Comparison of ENCODE assay signal across 10 cellular contexts in genomic region chr13:112874751-112875300, GRCh38.
DNase-seq lines count a peak whose midpoint lies in the region; ATAC-seq and TF ChIP-seq lines count a peak whose summit lies in the region.
"Had no signal": no experiment of that assay in that cellular context is flagged by ENCODE, and none has a peak within 500 bp of the region (broad histone marks: within the 10 kb centered on the region; RNA-seq: fewer than 3 reads in every experiment).

No MANE protein-coding gene starts in this region.

- H3K36me3 Mint-ChIP-seq in T-helper 1 cell treated with Interleukin-12 subunit alpha and Interleukin-12 subunit beta and Interleukin-4 antibody, amounts not matched to agents 30 μg/mL and 1 μg/mL, for 36 hours (ENCODE audit: low read depth), result peaks cover 31% of the 10 kb centered on the region
- H3K36me3 Mint-ChIP-seq in chondrocyte (ENCODE audit: low read depth) (peaks cover 5% of the 10 kb centered on the region), nephron progenitor cell (ENCODE audit: low read depth) (peaks cover 53% of the 10 kb centered on the region)

- peaks cover 14% of the 10 kb centered on the region for H3K4me1 Mint-ChIP-seq in T-helper 1 cell treated with Interleukin-12 subunit alpha and Interleukin-12 subunit beta and Interleukin-4 antibody, amounts not matched to agents 30 μg/mL and 1 μg/mL, for 36 hours (ENCODE audit: low read depth)
- H3K4me1 Mint-ChIP-seq in chondrocyte (ENCODE audit: low read depth) (no peaks in the 10 kb centered on the region), nephron progenitor cell (peaks cover 23% of the 10 kb centered on the region)

- H3K27me3 Mint-ChIP-seq in T-helper 1 cell treated with Interleukin-12 subunit alpha and Interleukin-12 subunit beta and Interleukin-4 antibody, amounts not matched to agents 30 μg/mL and 1 μg/mL, for 36 hours (ENCODE audit: low read depth), result no peaks in the 10 kb centered on the region
- H3K27me3 Mint-ChIP-seq in chondrocyte (ENCODE audit: low read depth) (no peaks in the 10 kb centered on the region), nephron progenitor cell (ENCODE audit: low read depth, poor library complexity) (no peaks in the 10 kb centered on the region)

- H3K4me3 Mint-ChIP-seq in T-helper 1 cell treated with Interleukin-12 subunit alpha and Interleukin-12 subunit beta and Interleukin-4 antibody, amounts not matched to agents 30 μg/mL and 1 μg/mL, for 36 hours, result no peak overlapping the region
- H3K4me3 Mint-ChIP-seq in chondrocyte (ENCODE audit: unreplicated experiment) (no peak overlapping the region), nephron progenitor cell (no peak overlapping the region)

- DNase-seq in T-helper 1 cell (no peak), chondrocyte (ENCODE audit: low spot score) (peak; percentile 71), nephron progenitor cell (no peak)
- DNase-seq: central memory CD4-positive, alpha-beta T cell had no signal

- H3K27ac Mint-ChIP-seq in T-helper 1 cell treated with Interleukin-12 subunit alpha and Interleukin-12 subunit beta and Interleukin-4 antibody, amounts not matched to agents 30 μg/mL and 1 μg/mL, for 36 hours, result peak overlapping the region; percentile 32
- H3K27ac Mint-ChIP-seq in chondrocyte (ENCODE audit: unreplicated experiment), result no peak overlapping the region
- H3K27ac Mint-ChIP-seq in nephron progenitor cell, result no peak overlapping the region
- H3K27ac Mint-ChIP-seq: CD8-positive, alpha-beta T cell had no signal

- TF ChIP-seq CTCF in chondrocyte (IDR thresholded peaks at IDR 0.05) (peak; percentile 56), nephron progenitor cell (IDR thresholded peaks at IDR 0.05) (peak; percentile 2)

- H3K9me3 Mint-ChIP-seq in T-helper 1 cell treated with Interleukin-12 subunit alpha and Interleukin-12 subunit beta and Interleukin-4 antibody, amounts not matched to agents 30 μg/mL and 1 μg/mL, for 36 hours, result peaks cover 13% of the 10 kb centered on the region
- H3K9me3 Mint-ChIP-seq in chondrocyte (ENCODE audit: low read depth) (no peaks in the 10 kb centered on the region), nephron progenitor cell (no peaks in the 10 kb centered on the region)

- ATAC-seq in HG02588 (IDR thresholded peaks at IDR 0.05; ENCODE audit: unreplicated experiment) (peak; percentile 4), GM21717 (IDR thresholded peaks at IDR 0.05; ENCODE audit: unreplicated experiment) (no peak), HG03378 (IDR thresholded peaks at IDR 0.05; ENCODE audit: unreplicated experiment) (no peak), HG03139 (IDR thresholded peaks at IDR 0.05; ENCODE audit: unreplicated experiment) (no peak)
